In genomic region chr1:1141911-1142250, GRCh38 we compare ENCODE assay signal across 18 cellular contexts. TPM values are rescaled to one million over a fixed set of nuclear protein-coding genes. Genes with fewer than 3 reads are reported as not detected.
"Had no signal": no experiment of that assay in that cellular context is flagged by ENCODE, and none has a peak within 500 bp of the region (broad histone marks: within the 10 kb centered on the region; RNA-seq: fewer than 3 reads in every experiment).

No MANE protein-coding gene starts in this region.

- H3K4me1 ChIP-seq: gastroesophageal sphincter, parathyroid adenoma, sigmoid colon had no signal

- H3K9me3 Mint-ChIP-seq: brain; naive thymus-derived CD4-positive, alpha-beta T cell; type B pancreatic cell had no signal

- H3K36me3 ChIP-seq: colonic mucosa, gastroesophageal sphincter, lower lobe of right lung, sigmoid colon, SJSA1, spleen, suprapubic skin had no signal

- H3K27me3 ChIP-seq: colonic mucosa had no signal

- H3K27me3 Mint-ChIP-seq: naive thymus-derived CD4-positive, alpha-beta T cell; type B pancreatic cell had no signal

- H3K4me3 Mint-ChIP-seq: brain; naive thymus-derived CD4-positive, alpha-beta T cell; type B pancreatic cell had no signal

- DNase-seq: activated naive CD4-positive, alpha-beta T cell treated with anti-CD3 and anti-CD28 coated beads, Interleukin-2, amount 50 U/mL, for 16 hours; amniotic stem cell; central memory CD4-positive, alpha-beta T cell; colonic mucosa; left colon; lower lobe of right lung; sigmoid colon; spleen; SW 1271; T-helper 9 cell had no signal

- H3K27ac Mint-ChIP-seq: brain, type B pancreatic cell had no signal

- H3K4me3 ChIP-seq: colonic mucosa, gastroesophageal sphincter, lower lobe of right lung, sigmoid colon, SJSA1, spleen, suprapubic skin had no signal

- H3K27ac ChIP-seq: colonic mucosa, gastroesophageal sphincter, lower lobe of right lung, parathyroid adenoma, sigmoid colon, SJSA1, spleen, suprapubic skin had no signal

- H2AFZ ChIP-seq: parathyroid adenoma had no signal

- H3K79me2 ChIP-seq: parathyroid adenoma had no signal

- ATAC-seq: activated CD4-positive, CD25-positive, alpha-beta regulatory T cell treated with anti-CD3 and anti-CD28 coated beads, Interleukin-2, amount 50 U/mL, for 24 hours; gastroesophageal sphincter; left colon; lower lobe of right lung; naive thymus-derived CD4-positive, alpha-beta T cell had no signal

- H3K36me3 Mint-ChIP-seq: brain; naive thymus-derived CD4-positive, alpha-beta T cell; type B pancreatic cell had no signal

RNA-seq across cellular contexts. Expression of gene TTLL10, which starts 31.8 kb away (rescaled TPM):
- total RNA-seq: sigmoid colon, SJSA1, suprapubic skin had no signal
- polyA plus RNA-seq: naive thymus-derived CD4-positive, alpha-beta T cell had no signal
